10 cellular contexts compared by ENCODE assay signal in the genomic region with DNA sequence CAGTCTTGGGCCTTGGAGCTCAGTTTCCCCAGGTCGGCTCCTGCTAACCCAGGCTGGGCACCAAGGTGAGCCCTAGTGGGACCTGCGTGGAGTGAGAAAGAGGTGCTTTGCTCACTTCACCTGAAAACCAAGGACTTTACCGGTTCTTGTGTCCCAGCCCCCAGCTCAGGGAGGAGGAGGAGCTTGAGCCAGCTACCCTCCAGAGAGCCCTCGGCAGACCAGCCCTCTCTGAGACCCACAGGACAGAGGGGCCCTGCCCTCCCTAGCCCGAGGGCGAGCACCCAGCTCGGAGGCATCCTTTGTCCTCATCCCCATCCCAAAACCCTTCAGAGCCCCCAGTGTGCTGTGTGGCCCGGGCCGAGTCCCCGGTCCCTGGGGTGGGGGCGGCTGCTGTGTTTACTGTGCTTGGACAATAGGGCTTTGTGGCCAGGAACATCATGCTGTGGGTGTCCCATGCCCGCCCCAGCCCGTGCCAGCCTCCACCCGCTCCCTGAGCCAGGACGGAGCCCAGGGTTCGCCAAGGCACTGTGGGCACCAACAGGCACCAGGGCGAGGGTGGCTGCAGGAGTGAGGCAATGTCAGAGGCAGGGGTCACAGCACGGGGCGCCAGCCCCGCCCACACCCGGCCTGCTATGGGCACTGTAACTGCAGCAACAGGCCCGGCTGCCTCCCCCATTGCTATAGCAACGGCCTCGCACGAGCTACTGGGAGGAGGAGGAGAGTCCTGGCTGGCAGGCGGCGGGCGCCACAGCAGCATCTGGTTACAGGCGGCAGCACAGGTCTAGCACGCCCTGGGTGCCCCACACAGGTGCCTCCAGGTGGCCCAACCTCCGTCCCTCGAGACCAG. TPM values are rescaled to one million over a fixed set of nuclear protein-coding genes. Genes with fewer than 3 reads are reported as not detected.
A peak's percentile ranks its signal among the peaks of the same experiment; 100 is the strongest.
DNase-seq lines count a peak whose midpoint lies in the region; ATAC-seq and TF ChIP-seq lines count a peak whose summit lies in the region.
"Had no signal": no experiment of that assay in that cellular context is flagged by ENCODE, and none has a peak within 500 bp of the region (broad histone marks: within the 10 kb centered on the region; RNA-seq: fewer than 3 reads in every experiment).

No MANE protein-coding gene starts in this region.

- H3K27ac ChIP-seq in cingulate gyrus (ENCODE audit: low read depth, low read length): peak overlapping the region; percentile 99
- H3K27ac ChIP-seq in right atrium auricular region: no peak overlapping the region

- peak; percentile 75 for DNase-seq in G401 (ENCODE audit: low spot score)
- DNase-seq in NCI-H2196 treated with DMSO at 0.1 percent for 48 hours (lab: John Stamatoyannopoulos, UW; ENCODE audit: unreplicated experiment): peak; percentile 95
- DNase-seq in renal cortical epithelial cell (ENCODE audit: low read depth): peak; percentile 75
- DNase-seq in Right ventricle myocardium inferior (ENCODE audit: missing footprints): no peak
- no peak for DNase-seq in right atrium auricular region (ENCODE audit: low spot score)
- DNase-seq: SW 1271 had no signal

- in situ Hi-C loops in G401 (cut with HindIII; ENCODE audit: low sequenced_read_pairs): loop anchor here (25.0 kb wide), 1 partner anchor 88 kb away; the partner anchor contains the start of genes C8G and FBXW5

- no peaks in the 10 kb centered on the region for H3K36me3 ChIP-seq in right atrium auricular region

- peaks cover 0 to 27% of the 10 kb centered on the region in 2 donors for H3K4me1 ChIP-seq in right atrium auricular region

- no peak overlapping the region for H3K4me3 ChIP-seq in right atrium auricular region

- TF ChIP-seq CTCF in right atrium auricular region (IDR thresholded peaks at IDR 0.05): no peak

- H3K27me3 ChIP-seq in right atrium auricular region: no peaks in the 10 kb centered on the region

- intact Hi-C loops in Right ventricle myocardium inferior (cut with DNase I): loop anchor here (5.0 kb wide), 1 partner anchor 183 kb away; the partner anchor contains the start of gene AJM1

- H3K9me3 ChIP-seq in right atrium auricular region: no peaks in the 10 kb centered on the region

- no peak for ATAC-seq in HG02610 (IDR thresholded peaks at IDR 0.05; ENCODE audit: unreplicated experiment)
- no peak for ATAC-seq in HG03457 (IDR thresholded peaks at IDR 0.05; ENCODE audit: unreplicated experiment)
- no peak for ATAC-seq in Right ventricle myocardium inferior
- ATAC-seq: activated naive CD4-positive, alpha-beta T cell treated with anti-CD3 and anti-CD28 coated beads, Interleukin-2, amount 50 U/mL, for 72 hours had no signal

RNA-seq across cellular contexts. Expression of gene ABCA2, which starts 2.7 kb away (rescaled TPM):
- 8.5 and 12.3 TPM in 2 replicates for total RNA-seq in G401 (2014; rRNA removed; shearing (Covaris generic))
- 7.5 and 53.0 TPM in 2 replicates for total RNA-seq in renal cortical epithelial cell
- 28.2 TPM for total RNA-seq in Right ventricle myocardium inferior
- total RNA-seq in right atrium auricular region: 10 to 100 TPM; 28.3 to 28.5 TPM

RNA-seq across cellular contexts. Expression of gene FUT7, which starts 6.5 kb away (rescaled TPM):
- not detected in 2 replicates for total RNA-seq in G401 (2014; rRNA removed; shearing (Covaris generic))
- total RNA-seq in renal cortical epithelial cell (not detected in 2 replicates), Right ventricle myocardium inferior (0.11 TPM), right atrium auricular region (under 1 TPM in 1 of 2 donors, not detected in 1; 0.28 TPM)

RNA-seq across cellular contexts. Expression of gene NPDC1, which starts 20.6 kb away (rescaled TPM):
- 32.0 and 38.4 TPM in 2 replicates for total RNA-seq in G401 (2014; rRNA removed; shearing (Covaris generic))
- total RNA-seq in renal cortical epithelial cell (7.1 and 21.6 TPM in 2 replicates), Right ventricle myocardium inferior (69.0 TPM), right atrium auricular region (10 to 100 TPM; 49.7 to 57.8 TPM)

RNA-seq across cellular contexts. Expression of gene ENTPD2, which starts 28.5 kb away (rescaled TPM):
- not detected in 2 replicates for total RNA-seq in G401 (2014; rRNA removed; shearing (Covaris generic))
- total RNA-seq in renal cortical epithelial cell (0.17 and 0.35 TPM in 2 replicates), Right ventricle myocardium inferior (2.7 TPM), right atrium auricular region (under 1 TPM; 0.41 to 0.67 TPM)

RNA-seq across cellular contexts. Expression of gene CLIC3, which starts 29.0 kb away (rescaled TPM):
- total RNA-seq in G401 (2014; rRNA removed; shearing (Covaris generic)): 2.1 and 6.2 TPM in 2 replicates
- total RNA-seq in renal cortical epithelial cell (0.85 and 1.9 TPM in 2 replicates), Right ventricle myocardium inferior (1.1 TPM), right atrium auricular region (10 to 100 TPM in 1 of 2 donors, 1 to 10 TPM in 1; 6.5 to 11.8 TPM)
- total RNA-seq: activated naive CD4-positive, alpha-beta T cell treated with anti-CD3 and anti-CD28 coated beads, Interleukin-2, amount 50 U/mL, for 72 hours had no signal

Comparison
In these comparisons a context has a peak if more than half of its experiments do, and no peak if none do; other contexts are left out.
1. DNase-seq: peak in G401 (single experiment), NCI-H2196 treated with DMSO at 0.1 percent for 48 hours (single experiment) and renal cortical epithelial cell (single experiment); none in Right ventricle myocardium inferior (single experiment) and right atrium auricular region (single experiment).